In the genomic region with DNA sequence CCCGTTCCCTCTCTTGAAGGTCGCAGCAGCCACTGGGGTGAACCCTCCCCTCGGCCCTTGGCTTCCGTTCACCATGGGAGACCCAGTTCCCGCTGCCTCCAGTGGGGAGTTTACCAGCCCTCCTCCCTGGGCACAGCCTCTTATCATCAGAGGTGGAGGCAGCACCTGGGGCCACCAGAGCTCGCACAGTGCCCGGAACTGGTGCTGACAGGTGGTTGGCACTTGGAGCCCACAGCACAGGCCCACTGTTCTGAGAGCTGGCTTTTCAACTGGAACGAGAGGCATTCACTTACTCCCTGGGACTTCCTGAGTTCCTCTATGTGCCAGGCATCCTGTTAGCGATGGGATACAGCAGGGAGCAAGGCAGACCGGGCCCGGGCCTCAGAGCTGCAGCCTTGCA, we compare ENCODE assay signal across 24 cellular contexts.
DNase-seq lines count a peak whose midpoint lies in the region; ATAC-seq and TF ChIP-seq lines count a peak whose summit lies in the region.
"Had no signal": no experiment of that assay in that cellular context is flagged by ENCODE, and none has a peak within 500 bp of the region (broad histone marks: within the 10 kb centered on the region; RNA-seq: fewer than 3 reads in every experiment).

No MANE protein-coding gene starts in this region.

- BruUV-seq in IMR-90 (replicated peaks; lab: Mats Ljungman, UMichigan): no TSS peak

- ATAC-seq in IMR-90 (ENCODE audit: low read depth) (no peak), heart right ventricle (peak; percentile 23 to 67 (median 52))

- TF ChIP-seq POLR2A in IMR-90 (IDR thresholded peaks at IDR 0.05; ENCODE audit: low read depth, low read length): no peak

- H3K4me2 ChIP-seq in IMR-90 (ENCODE audit: low read depth, low read length): no peak overlapping the region
- H3K4me2 ChIP-seq: PC-9 had no signal

- H3K79me1 ChIP-seq in IMR-90 (ENCODE audit: low read depth in 1 of 2, low read length in 2 of 2): peaks cover 18 to 86% of the 10 kb centered on the region in 2 experiments

- dilution Hi-C loops in IMR-90 (cut with HindIII; ENCODE audit: low sequenced_read_pairs, unreplicated experiment): no loop called here

- peaks cover 42% of the 10 kb centered on the region for H3K4me1 ChIP-seq in IMR-90 (ENCODE audit: control insufficient read depth, insufficient read depth, low read length)
- peaks cover 0 to 43% (median 15%) of the 10 kb centered on the region in 9 donors for H3K4me1 ChIP-seq in heart right ventricle
- H3K4me1 ChIP-seq: HAP-1 had no signal

- H2AK5ac ChIP-seq in IMR-90 (ENCODE audit: low read depth, low read length): 0 out of 2 replicates have a peak overlapping the region, but pooled peaks have one; percentile 93

- no peak overlapping the region for H4K5ac ChIP-seq in IMR-90 (ENCODE audit: low read depth, low read length)

- H2BK120ac ChIP-seq in IMR-90 (ENCODE audit: low read depth, low read length): no peak overlapping the region; the same call in 1 of the 2 replicates

- H2AK9ac ChIP-seq in IMR-90 (replicated peaks; ENCODE audit: low read depth, low read length, poor library complexity): peak overlapping the region; percentile 9

- peaks cover 29% of the 10 kb centered on the region for H3K9me1 ChIP-seq in IMR-90 (ENCODE audit: insufficient read depth, low read length)

- no peak overlapping the region for H2BK15ac ChIP-seq in IMR-90 (ENCODE audit: low read depth, low read length)

- peak overlapping the region; percentile 55; the same call in 1 of the 2 replicates for H3K14ac ChIP-seq in IMR-90 (replicated peaks; ENCODE audit: low read depth, low read length)

- H4K20me1 ChIP-seq in IMR-90 (ENCODE audit: insufficient read depth, low read length): peaks cover 53% of the 10 kb centered on the region

- H2AFZ ChIP-seq in IMR-90 (replicated peaks; ENCODE audit: low read length, poor library complexity): no peak overlapping the region
- H2AFZ ChIP-seq: GM23248, PC-9 had no signal

- CTCF ChIA-PET in IMR-90 (lab: Yijun Ruan, JAX): no interaction called here

- no peak overlapping the region for H3K9ac ChIP-seq in IMR-90 (ENCODE audit: low read depth, low read length)
- H3K9ac ChIP-seq: GM23248 had no signal

- no peak overlapping the region; the same call in 1 of the 2 replicates for H4K91ac ChIP-seq in IMR-90 (ENCODE audit: insufficient read depth, low read depth, low read length)

- intact Hi-C loops in IMR-90 (cut with micrococcal nuclease): loop anchor here (10.0 kb wide), 1 partner anchor 641 kb away; no protein-coding TSS in a partner anchor
- intact Hi-C loops in heart right ventricle (cut with DNase I): loop anchor here in 5 of 10 donors (10.0 kb wide), 5 partner anchors 191 to 641 kb away; a partner anchor contains a TSS

- no peak overlapping the region for H4K8ac ChIP-seq in IMR-90 (ENCODE audit: low read depth in 2 of 2, low read length in 2 of 2)

- H3K9me3 ChIP-seq in IMR-90 (ENCODE audit: control insufficient read depth, insufficient read depth, low read length) (no peaks in the 10 kb centered on the region), heart right ventricle (no peaks in the 10 kb centered on the region)
- H3K9me3 ChIP-seq: HAP-1, MG63 had no signal

- in situ Hi-C loops in IMR-90 (cut with MboI; ENCODE audit: low sequenced_read_pairs): no loop called here

- DNase-seq in IMR-90 (no peak), cerebellar cortex (ENCODE audit: low spot score) (peak; percentile 22), heart right ventricle (peak in 1 of 2 donors; percentile 48), GF-D8 (lab: John Stamatoyannopoulos, UW) (no peak), ecto neural progenitor cell (ENCODE audit: low spot score) (no peak)
- no peak for DNase-seq in activated CD4-positive, alpha-beta T cell treated with anti-CD3 and anti-CD28 coated beads for 4 hours
- DNase-seq: CD8-positive, alpha-beta memory T cell; DMS 273 treated with DMSO at 0.1 percent for 48 hours; DMS79 treated with DMSO at 0.1 percent for 48 hours; GM23248; HFFc6; KG1; MG63; NCI-H1105 treated with DMSO at 0.1 percent for 48 hours; NCI-H146; NCI-H1930; NCI-H446; NCI-H524 treated with DMSO at 0.1 percent for 48 hours; NCI-H82; NK-92 treated with Interleukin-12 subunit alpha and Interleukin-12 subunit beta, amount 100 ng/mL, for 24 hours; PC-9; SHP77 had no signal

- H3K23ac ChIP-seq in IMR-90 (ENCODE audit: low read depth, low read length): no peak overlapping the region

- H2BK20ac ChIP-seq in IMR-90 (ENCODE audit: low read depth, low read length): no peak overlapping the region

- peaks cover 81% of the 10 kb centered on the region for H3K36me3 ChIP-seq in IMR-90 (ENCODE audit: control insufficient read depth, insufficient read depth, low read length)
- peaks cover 0 to 52% (median 7%) of the 10 kb centered on the region in 9 donors for H3K36me3 ChIP-seq in heart right ventricle
- H3K36me3 ChIP-seq: HAP-1 had no signal

- TF ChIP-seq CTCF in IMR-90 (conservative IDR thresholded peaks at IDR 0.05; ENCODE audit: low read depth, low read length): no peak
- no peak for TF ChIP-seq CTCF in heart right ventricle (IDR thresholded peaks at IDR 0.05)

- H2BK5ac ChIP-seq in IMR-90 (ENCODE audit: low read depth, low read length, poor library complexity, severe bottlenecking): peak overlapping the region; percentile 23

- no peak overlapping the region for H3K56ac ChIP-seq in IMR-90 (ENCODE audit: extremely low read depth, insufficient read depth, low read length)

- TF ChIP-seq RAD21 in IMR-90 (IDR thresholded peaks at IDR 0.05; ENCODE audit: low read length): no peak

- no CpG with 5 or more reads among the region's 11 CpGs for WGBS in IMR-90 (ENCODE audit: extremely low coverage in 2 of 2, insufficient read length in 1 of 2), 2 experiments
- WGBS in heart right ventricle, 2 donors: 37 to 68% methylated on average over 11 of the region's 11 CpGs

- H3K18ac ChIP-seq in IMR-90 (ENCODE audit: low read depth, low read length): no peak overlapping the region

- H3K4ac ChIP-seq in IMR-90 (ENCODE audit: low read depth, low read length): 0 out of 2 replicates have a peak overlapping the region, but pooled peaks have one; percentile 7

- POLR2A ChIA-PET in IMR-90 (lab: Charles Lee; ENCODE audit: unreplicated experiment): no interaction called here

- H3K4me3 ChIP-seq in IMR-90 (ENCODE audit: insufficient read depth, low read depth, low read length): no peak overlapping the region
- no peak overlapping the region for H3K4me3 ChIP-seq in heart right ventricle
- H3K4me3 ChIP-seq: GM23248, HAP-1, MG63, PC-9 had no signal

- H3K27me3 ChIP-seq in IMR-90 (ENCODE audit: control insufficient read depth, insufficient read depth, low read length) (no peaks in the 10 kb centered on the region), heart right ventricle (peaks cover 0 to 22% (median 0%) of the 10 kb centered on the region in 7 donors)
- H3K27me3 ChIP-seq: MG63 had no signal

- H3K27ac ChIP-seq in IMR-90 (ENCODE audit: insufficient read depth, low read length) (peak overlapping the region; percentile 11; the same call in 1 of the 2 replicates), heart right ventricle (peak overlapping the region in 3 of 10 donors; percentile 19 to 52 (median 21)), temporal lobe (ENCODE audit: low read depth, low read length) (peak overlapping the region; percentile 74)
- H3K27ac ChIP-seq: PC-9 had no signal

TF ChIP-seq in IMR-90, 13 proteins besides CTCF, POLR2A, EP300 and RAD21:
- TF ChIP-seq BHLHE40 (IDR thresholded peaks at IDR 0.05; ENCODE audit: low read depth, low read length) (no peak), RFX5 (IDR thresholded peaks at IDR 0.05; ENCODE audit: low read depth, low read length) (no peak), FOS (IDR thresholded peaks at IDR 0.05; ENCODE audit: low read depth, low read length) (no peak), CEBPB (IDR thresholded peaks at IDR 0.05; ENCODE audit: low read depth, low read length) (no peak), RCOR1 (IDR thresholded peaks at IDR 0.05; ENCODE audit: insufficient replicate concordance, low read length) (no peak), SMC3 (IDR thresholded peaks at IDR 0.05; ENCODE audit: low read depth, low read length) (no peak), MAZ (IDR thresholded peaks at IDR 0.05; ENCODE audit: borderline replicate concordance, low read depth, low read length) (no peak), MAFK (IDR thresholded peaks at IDR 0.05; ENCODE audit: low read depth, low read length) (no peak), CHD1 (IDR thresholded peaks at IDR 0.05; ENCODE audit: low read depth, low read length) (no peak), MXI1 (IDR thresholded peaks at IDR 0.05; ENCODE audit: borderline replicate concordance, low read depth, low read length) (no peak), NFE2L2 (IDR thresholded peaks at IDR 0.05; ENCODE audit: low read depth, low read length) (no peak)
- TF ChIP-seq, protein P1, sequence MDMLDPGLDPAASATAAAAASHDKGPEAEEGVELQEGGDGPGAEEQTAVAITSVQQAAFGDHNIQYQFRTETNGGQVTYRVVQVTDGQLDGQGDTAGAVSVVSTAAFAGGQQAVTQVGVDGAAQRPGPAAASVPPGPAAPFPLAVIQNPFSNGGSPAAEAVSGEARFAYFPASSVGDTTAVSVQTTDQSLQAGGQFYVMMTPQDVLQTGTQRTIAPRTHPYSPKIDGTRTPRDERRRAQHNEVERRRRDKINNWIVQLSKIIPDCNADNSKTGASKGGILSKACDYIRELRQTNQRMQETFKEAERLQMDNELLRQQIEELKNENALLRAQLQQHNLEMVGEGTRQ (IDR thresholded peaks at IDR 0.05; ENCODE audit: low read depth, low read length): no peak
- TF ChIP-seq, protein P2, sequence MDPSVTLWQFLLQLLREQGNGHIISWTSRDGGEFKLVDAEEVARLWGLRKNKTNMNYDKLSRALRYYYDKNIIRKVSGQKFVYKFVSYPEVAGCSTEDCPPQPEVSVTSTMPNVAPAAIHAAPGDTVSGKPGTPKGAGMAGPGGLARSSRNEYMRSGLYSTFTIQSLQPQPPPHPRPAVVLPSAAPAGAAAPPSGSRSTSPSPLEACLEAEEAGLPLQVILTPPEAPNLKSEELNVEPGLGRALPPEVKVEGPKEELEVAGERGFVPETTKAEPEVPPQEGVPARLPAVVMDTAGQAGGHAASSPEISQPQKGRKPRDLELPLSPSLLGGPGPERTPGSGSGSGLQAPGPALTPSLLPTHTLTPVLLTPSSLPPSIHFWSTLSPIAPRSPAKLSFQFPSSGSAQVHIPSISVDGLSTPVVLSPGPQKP (IDR thresholded peaks at IDR 0.05; ENCODE audit: borderline replicate concordance, low read depth, low read length): no peak
